ENCODE assay signal across 15 cellular contexts in the genomic region with DNA sequence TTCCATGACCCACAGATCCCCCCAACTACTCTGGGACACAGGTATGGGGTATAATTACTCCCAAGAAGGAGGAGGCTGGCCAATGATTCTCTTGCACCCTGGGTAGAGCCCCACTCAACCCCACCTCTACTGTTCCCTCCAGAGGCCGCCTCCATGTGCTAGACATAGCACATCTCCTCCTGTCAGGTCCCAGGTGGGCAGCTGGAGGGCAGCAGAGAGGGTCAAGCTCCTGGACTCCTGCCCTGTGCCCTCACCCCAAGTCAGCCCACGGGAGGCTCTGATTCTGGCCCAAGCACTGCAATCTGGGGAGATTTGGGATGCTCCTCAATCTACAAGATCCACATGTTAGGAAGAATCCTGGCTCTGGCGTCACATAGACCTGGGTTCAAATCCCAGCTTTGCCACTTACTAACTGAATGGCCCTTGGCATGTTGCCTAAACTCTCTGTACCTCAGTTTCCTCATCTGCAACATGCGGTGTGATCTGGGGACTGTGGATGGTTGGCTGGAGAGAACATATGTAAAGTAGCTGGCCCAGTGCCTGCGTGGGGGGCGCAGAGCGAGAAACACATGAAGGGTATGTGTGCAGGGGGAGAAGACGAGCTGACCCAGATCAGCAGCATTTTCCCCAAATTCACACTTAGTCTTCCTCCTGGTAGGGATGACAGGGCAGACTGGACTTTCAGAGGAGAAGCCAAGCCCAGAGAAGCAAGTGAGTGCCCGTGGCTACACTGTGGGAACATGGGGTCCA. TPM values are rescaled to one million over a fixed set of nuclear protein-coding genes. Genes with fewer than 3 reads are reported as not detected.
"Had no signal": no experiment of that assay in that cellular context is flagged by ENCODE, and none has a peak within 500 bp of the region (broad histone marks: within the 10 kb centered on the region; RNA-seq: fewer than 3 reads in every experiment).

No MANE protein-coding gene starts in this region.

- H3K4me2 ChIP-seq: smooth muscle cell had no signal

- H3K36me3 ChIP-seq: ascending aorta had no signal

- H3K27me3 ChIP-seq: ascending aorta had no signal

- DNase-seq: activated CD4-positive, alpha-beta T cell treated with anti-CD3 and anti-CD28 coated beads for 1 hour; activated CD4-positive, alpha-beta T cell treated with anti-CD3 and anti-CD28 coated beads, Interleukin-2, amount 50 U/mL, for 48 hours; activated CD8-positive, alpha-beta memory T cell treated with anti-CD3 and anti-CD28 coated beads, Interleukin-2, amount 10 ng/mL, durations not matched to agents 7 days and 5 days; activated naive CD4-positive, alpha-beta T cell treated with anti-CD3 and anti-CD28 coated beads for 36 hours; activated naive CD8-positive, alpha-beta T cell treated with anti-CD3 and anti-CD28 coated beads, Interleukin-2, amount 50 U/mL, for 24 hours; activated T-cell treated with anti-CD3 and anti-CD28 coated beads, Interleukin-2, amount 50 U/mL, for 1 hour; naive thymus-derived CD4-positive, alpha-beta T cell; retina had no signal

- H3K9me3 ChIP-seq: ascending aorta had no signal

- ATAC-seq: activated CD8-positive, alpha-beta memory T cell treated with anti-CD3 and anti-CD28 coated beads, Interleukin-2, amount 10 ng/mL, durations not matched to agents 7 days and 5 days; activated naive CD8-positive, alpha-beta T cell treated with anti-CD3 and anti-CD28 coated beads, Interleukin-2, amount 50 U/mL, for 24 hours; naive thymus-derived CD4-positive, alpha-beta T cell; SK-N-SH treated with all-trans-retinoic acid at 6 μM for 48 hours had no signal

- H3K4me3 ChIP-seq: ascending aorta, smooth muscle cell had no signal

- H3K27ac ChIP-seq: ascending aorta had no signal

- H3K4me1 ChIP-seq: ascending aorta had no signal

RNA-seq across cellular contexts. Expression of gene TNNT2, which starts 23.2 kb away (rescaled TPM):
- total RNA-seq: activated CD8-positive, alpha-beta memory T cell treated with anti-CD3 and anti-CD28 coated beads, Interleukin-2, amount 10 ng/mL, durations not matched to agents 7 days and 5 days; activated naive CD4-positive, alpha-beta T cell treated with anti-CD3 and anti-CD28 coated beads for 36 hours; activated T-helper 2 cell treated with anti-CD3 and anti-CD28 coated beads, Interferon-gamma antibody, Interleukin-2, Interleukin-4, amounts not matched to agents 10 μg/mL and 5 μg/mL and 100 μg/mL, durations not matched to agents 14 hours and 24 hours and 36 hours; ascending aorta; lung microvascular endothelial cell; naive thymus-derived CD4-positive, alpha-beta T cell; T-helper 1 cell treated with Interleukin-12 subunit alpha and Interleukin-12 subunit beta and Interleukin-4 antibody, amounts not matched to agents 30 ng/mL and 1 ng/mL, for 36 hours had no signal
- polyA plus RNA-seq: naive thymus-derived CD4-positive, alpha-beta T cell had no signal

RNA-seq across cellular contexts. Expression of gene LAD1, which starts 44.8 kb away (rescaled TPM):
- total RNA-seq: activated CD8-positive, alpha-beta memory T cell treated with anti-CD3 and anti-CD28 coated beads, Interleukin-2, amount 10 ng/mL, durations not matched to agents 7 days and 5 days; activated naive CD4-positive, alpha-beta T cell treated with anti-CD3 and anti-CD28 coated beads for 36 hours; activated T-helper 2 cell treated with anti-CD3 and anti-CD28 coated beads, Interferon-gamma antibody, Interleukin-2, Interleukin-4, amounts not matched to agents 10 μg/mL and 5 μg/mL and 100 μg/mL, durations not matched to agents 14 hours and 24 hours and 36 hours; lung microvascular endothelial cell; T-helper 1 cell treated with Interleukin-12 subunit alpha and Interleukin-12 subunit beta and Interleukin-4 antibody, amounts not matched to agents 30 ng/mL and 1 ng/mL, for 36 hours; temporal lobe had no signal
- polyA plus RNA-seq: naive thymus-derived CD4-positive, alpha-beta T cell had no signal
